Comparison of ENCODE assay signal across 15 cellular contexts in the genomic region with DNA sequence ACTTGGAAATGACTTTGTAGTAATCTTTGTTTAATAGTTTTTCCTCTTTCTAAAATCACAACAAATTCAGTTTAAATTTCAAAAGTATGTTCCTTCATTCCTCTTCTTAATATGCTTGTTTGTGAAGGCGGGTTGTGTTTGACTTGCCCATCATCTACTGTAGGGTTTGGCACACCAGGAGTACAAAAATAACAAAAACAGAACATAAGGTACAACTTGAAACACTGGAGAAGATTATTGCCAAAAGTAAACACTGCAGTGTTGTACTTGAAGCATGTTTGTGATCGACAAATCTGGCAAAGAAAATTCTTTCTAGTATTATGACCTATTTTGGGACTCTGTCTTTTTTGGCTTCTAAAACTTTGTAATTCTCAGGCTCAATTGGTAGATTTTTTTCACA.
DNase-seq lines count a peak whose midpoint lies in the region; ATAC-seq and TF ChIP-seq lines count a peak whose summit lies in the region.
"Had no signal": no experiment of that assay in that cellular context is flagged by ENCODE, and none has a peak within 500 bp of the region (broad histone marks: within the 10 kb centered on the region; RNA-seq: fewer than 3 reads in every experiment).

No MANE protein-coding gene starts in this region.

- H3K4me3 ChIP-seq in Karpas-422 (ENCODE audit: low read length) (no peak overlapping the region), lung (no peak overlapping the region), upper lobe of right lung (no peak overlapping the region)
- H3K4me3 ChIP-seq: BLaER1, GM12878, GM23338 had no signal

- H3K9me3 ChIP-seq in Karpas-422 (ENCODE audit: low read length): no peaks in the 10 kb centered on the region
- H3K9me3 ChIP-seq in lung (ENCODE audit: control insufficient read depth in 2 of 2, insufficient read depth in 1 of 2, low read length in 1 of 2): no peaks in the 10 kb centered on the region
- no peaks in the 10 kb centered on the region for H3K9me3 ChIP-seq in upper lobe of right lung
- H3K9me3 ChIP-seq: BLaER1, Caco-2 had no signal

- WGBS in lung, 2 donors: 55 to 59% methylated on average over 2 of the region's 2 CpGs

- no peaks in the 10 kb centered on the region for H3K27me3 ChIP-seq in Karpas-422 (ENCODE audit: low read length)
- no peaks in the 10 kb centered on the region for H3K27me3 ChIP-seq in lung (ENCODE audit: control insufficient read depth, insufficient read depth)
- no peaks in the 10 kb centered on the region for H3K27me3 ChIP-seq in upper lobe of right lung
- H3K27me3 ChIP-seq: BLaER1 had no signal

- TF ChIP-seq CTCF in VCaP (conservative IDR thresholded peaks at IDR 0.05) (no peak), lung (IDR thresholded peaks at IDR 0.05; ENCODE audit: control extremely low read depth, extremely low read depth) (no peak), upper lobe of right lung (IDR thresholded peaks at IDR 0.05) (no peak), Calu3 (IDR thresholded peaks at IDR 0.05; ENCODE audit: unreplicated experiment) (no peak)

- BruUV-seq in Calu3 (replicated peaks; lab: Mats Ljungman, UMichigan): no TSS peak

- no peaks in the 10 kb centered on the region for H3K36me3 Mint-ChIP-seq in Calu3 (ENCODE audit: insufficient read depth, unreplicated experiment)

- no peak overlapping the region for H3K4me3 Mint-ChIP-seq in Calu3 (ENCODE audit: low read depth, unreplicated experiment)
- H3K4me3 Mint-ChIP-seq: CD8-positive, alpha-beta memory T cell; GM23338 had no signal

- no peak overlapping the region for H3K27ac ChIP-seq in Karpas-422 (ENCODE audit: low read length)
- peak overlapping the region; percentile 88 for H3K27ac ChIP-seq in VCaP
- no peak overlapping the region for H3K27ac ChIP-seq in lung (ENCODE audit: low read depth in 1 of 2, low read length in 1 of 2)
- H3K27ac ChIP-seq in upper lobe of right lung: no peak overlapping the region
- H3K27ac ChIP-seq: BLaER1 had no signal

- DNase-seq in Karpas-422 (no peak), lung (ENCODE audit: low spot score) (no peak), upper lobe of right lung (no peak), SIG-M5 treated with dmso at 0.1 percent for 504 hours (lab: John Stamatoyannopoulos, UW; ENCODE audit: unreplicated experiment) (no peak), Calu3 (no peak)
- DNase-seq: Caco-2; CD8-positive, alpha-beta memory T cell; DMS 273 treated with DMSO at 0.1 percent for 48 hours; H7; IMR-90 had no signal

- peak overlapping the region; percentile 73; the same call in 1 of the 2 replicates for H2AFZ ChIP-seq in Karpas-422 (ENCODE audit: low read length)
- H2AFZ ChIP-seq: GM23338 had no signal

- H3K27me3 Mint-ChIP-seq in Calu3 (ENCODE audit: unreplicated experiment): no peaks in the 10 kb centered on the region
- H3K27me3 Mint-ChIP-seq: CD8-positive, alpha-beta memory T cell had no signal

- H4K20me1 ChIP-seq in Karpas-422 (ENCODE audit: insufficient read depth, low read depth, low read length): no peaks in the 10 kb centered on the region
- H4K20me1 ChIP-seq: BLaER1 had no signal

- peak; percentile 34 for ATAC-seq in lung (ENCODE audit: insufficient read depth, low FRiP score)
- peak; percentile 80 for ATAC-seq in upper lobe of right lung
- ATAC-seq in GM21381 (IDR thresholded peaks at IDR 0.05; ENCODE audit: unreplicated experiment): no peak
- ATAC-seq: GM12878, GM23338 had no signal

- no peaks in the 10 kb centered on the region for H3K4me1 Mint-ChIP-seq in Calu3 (ENCODE audit: low read depth, unreplicated experiment)
- H3K4me1 Mint-ChIP-seq: CD8-positive, alpha-beta memory T cell; GM23338 had no signal

- H3K9me3 Mint-ChIP-seq in Calu3 (ENCODE audit: low read depth, unreplicated experiment): no peaks in the 10 kb centered on the region

- H3K36me3 ChIP-seq in Karpas-422 (ENCODE audit: insufficient read depth, low read length): no peaks in the 10 kb centered on the region
- H3K36me3 ChIP-seq in lung (ENCODE audit: control insufficient read depth in 2 of 2, insufficient read depth in 2 of 2, low read length in 2 of 2): no peaks in the 10 kb centered on the region
- H3K36me3 ChIP-seq in upper lobe of right lung: no peaks in the 10 kb centered on the region
- H3K36me3 ChIP-seq: BLaER1 had no signal

- no peak overlapping the region for H3K4me2 ChIP-seq in Karpas-422 (ENCODE audit: low read depth, low read length, poor library complexity, severe bottlenecking)
- H3K4me2 ChIP-seq: BLaER1, GM23338 had no signal

- no peak overlapping the region for H3K27ac Mint-ChIP-seq in Calu3 (ENCODE audit: unreplicated experiment)
- H3K27ac Mint-ChIP-seq: GM23338 had no signal

- H3K4me1 ChIP-seq in Karpas-422 (ENCODE audit: low read length) (no peaks in the 10 kb centered on the region), lung (ENCODE audit: control insufficient read depth in 2 of 2, insufficient read depth in 2 of 2, low read length in 2 of 2) (no peaks in the 10 kb centered on the region), upper lobe of right lung (no peaks in the 10 kb centered on the region)
- H3K4me1 ChIP-seq: BLaER1, Caco-2 had no signal

- H3K9me2 ChIP-seq in Karpas-422 (replicated peaks; ENCODE audit: insufficient read depth, low read length): no peaks in the 10 kb centered on the region

- CTCF ChIA-PET in Calu3 (lab: Charles Lee): no interaction called here

- intact Hi-C loops in upper lobe of right lung (cut with DNase I) (no loop called here), Calu3 (cut with micrococcal nuclease; ENCODE audit: unreplicated experiment) (no loop called here)

- no peak overlapping the region for H3K9ac ChIP-seq in Karpas-422 (ENCODE audit: low read length)
- H3K9ac ChIP-seq: BLaER1 had no signal

- no peaks in the 10 kb centered on the region for H3K79me2 ChIP-seq in Karpas-422 (ENCODE audit: low read length)
